8 cellular contexts compared by ENCODE assay signal in genomic region chr22:41940853-41941765, GRCh38. TPM values are rescaled to one million over a fixed set of nuclear protein-coding genes. Genes with fewer than 3 reads are reported as not detected.
DNase-seq lines count a peak whose midpoint lies in the region; ATAC-seq and TF ChIP-seq lines count a peak whose summit lies in the region.

No MANE protein-coding gene starts in this region.

- no peaks in the 10 kb centered on the region for H3K27me3 ChIP-seq in DOHH2 (ENCODE audit: control insufficient read depth, low read length)

- peak overlapping the region; percentile 95 for H3K27ac ChIP-seq in DOHH2 (ENCODE audit: low read depth, low read length)

- peaks cover 75% of the 10 kb centered on the region for H3F3A ChIP-seq in DOHH2 (ENCODE audit: control insufficient read depth, insufficient read depth)

- peak; percentile 98 for ATAC-seq in left lobe of liver
- ATAC-seq in HG03025 (IDR thresholded peaks at IDR 0.05; ENCODE audit: low FRiP score, unreplicated experiment), result no peak

- H3K4me2 ChIP-seq in DOHH2 (ENCODE audit: low read length), result peak overlapping the region; percentile 87

- no peaks in the 10 kb centered on the region for H3K9me3 ChIP-seq in DOHH2 (ENCODE audit: control insufficient read depth, insufficient read depth, low read length)

- DNase-seq in HFF-Myc (ENCODE audit: extremely low read depth, low read depth) (no peak), NCI-H2196 (lab: John Stamatoyannopoulos, UW; ENCODE audit: unreplicated experiment) (peak; percentile 83), cerebellar cortex (ENCODE audit: low spot score) (peak; percentile 92), left lobe of liver (ENCODE audit: low spot score) (peak; percentile 82)
- DNase-seq in activated CD4-positive, CD25-positive, alpha-beta regulatory T cell treated with anti-CD3 and anti-CD28 coated beads, Interleukin-2, amount 50 U/mL, for 72 hours, result peak; percentile 82
- DNase-seq in stimulated activated CD4-positive, alpha-beta T cell treated with anti-CD3 and anti-CD28 coated beads, Interleukin-1b, Interleukin-23, amount 100 ng/mL, for 48 hours, result peak; percentile 83

- peaks cover 68% of the 10 kb centered on the region for H3K79me2 ChIP-seq in DOHH2 (ENCODE audit: control insufficient read depth, low read length)

- peaks cover 11% of the 10 kb centered on the region for H4K20me1 ChIP-seq in DOHH2 (ENCODE audit: control insufficient read depth, insufficient read depth, low read depth, low read length)

- H3K9me2 ChIP-seq in DOHH2 (replicated peaks; ENCODE audit: control insufficient read depth, low read length), result no peaks in the 10 kb centered on the region

- peak; percentile 93 for TF ChIP-seq CTCF in DOHH2 (IDR thresholded peaks at IDR 0.05; ENCODE audit: low read depth, low read length, poor library complexity, severe bottlenecking)
- peak; percentile 80 for TF ChIP-seq CTCF in HFF-Myc (IDR thresholded peaks at IDR 0.05; ENCODE audit: low read depth, low read length, missing control alignments)

- H3K36me3 ChIP-seq in DOHH2 (ENCODE audit: control insufficient read depth, low read length), result peaks cover 88% of the 10 kb centered on the region

- H3K4me3 ChIP-seq in DOHH2 (ENCODE audit: low read length) (peak overlapping the region; percentile 70), HFF-Myc (replicated peaks; ENCODE audit: low read depth, low read length) (no peak overlapping the region)

- H3K4me1 ChIP-seq in DOHH2 (ENCODE audit: control insufficient read depth, low read length), result peaks cover 86% of the 10 kb centered on the region

RNA-seq across cellular contexts. Expression of gene CENPM, which starts 5.8 kb away (rescaled TPM):
- total RNA-seq in left lobe of liver, result not detected

RNA-seq across cellular contexts. Expression of gene TNFRSF13C, which starts 14.5 kb away (rescaled TPM):
- total RNA-seq in left lobe of liver, result 0.10 TPM

RNA-seq across cellular contexts. Expression of gene SHISA8, which starts 26.2 kb away (rescaled TPM):
- total RNA-seq in left lobe of liver, result not detected

RNA-seq across cellular contexts. Expression of gene SEPTIN3, which starts 28.1 kb away (rescaled TPM):
- not detected for total RNA-seq in left lobe of liver
